1 cellular context compared by ENCODE assay signal in the genomic region with DNA sequence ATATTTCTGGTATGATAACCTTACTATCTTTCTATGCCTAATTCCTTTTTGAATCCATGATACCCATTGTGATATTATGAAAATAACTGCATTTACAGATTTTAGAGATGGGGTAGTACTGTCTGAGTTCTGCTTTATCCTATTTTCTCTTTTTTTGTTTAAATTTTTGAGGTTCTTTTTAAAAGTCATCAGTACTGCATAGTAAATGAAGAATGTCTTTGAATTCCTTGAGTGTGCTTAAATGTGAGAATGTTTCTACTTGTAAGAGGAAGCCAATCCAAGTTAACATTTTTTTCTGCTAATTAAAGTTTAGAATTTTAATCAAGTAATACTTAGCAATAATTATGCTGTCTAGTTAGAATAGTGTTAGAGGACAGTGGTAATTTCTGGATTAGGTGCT.
TF ChIP-seq lines count a peak whose summit lies in the region.

No MANE protein-coding gene starts in this region.

TF ChIP-seq in WTC11, 78 proteins besides CTCF, POLR2A, EP300 and RAD21 (continued from another document):
- TF ChIP-seq AFF4 (CRISPR knock-in tag; IDR thresholded peaks at IDR 0.05; ENCODE audit: borderline replicate concordance): no peak
- TF ChIP-seq, protein P1, sequence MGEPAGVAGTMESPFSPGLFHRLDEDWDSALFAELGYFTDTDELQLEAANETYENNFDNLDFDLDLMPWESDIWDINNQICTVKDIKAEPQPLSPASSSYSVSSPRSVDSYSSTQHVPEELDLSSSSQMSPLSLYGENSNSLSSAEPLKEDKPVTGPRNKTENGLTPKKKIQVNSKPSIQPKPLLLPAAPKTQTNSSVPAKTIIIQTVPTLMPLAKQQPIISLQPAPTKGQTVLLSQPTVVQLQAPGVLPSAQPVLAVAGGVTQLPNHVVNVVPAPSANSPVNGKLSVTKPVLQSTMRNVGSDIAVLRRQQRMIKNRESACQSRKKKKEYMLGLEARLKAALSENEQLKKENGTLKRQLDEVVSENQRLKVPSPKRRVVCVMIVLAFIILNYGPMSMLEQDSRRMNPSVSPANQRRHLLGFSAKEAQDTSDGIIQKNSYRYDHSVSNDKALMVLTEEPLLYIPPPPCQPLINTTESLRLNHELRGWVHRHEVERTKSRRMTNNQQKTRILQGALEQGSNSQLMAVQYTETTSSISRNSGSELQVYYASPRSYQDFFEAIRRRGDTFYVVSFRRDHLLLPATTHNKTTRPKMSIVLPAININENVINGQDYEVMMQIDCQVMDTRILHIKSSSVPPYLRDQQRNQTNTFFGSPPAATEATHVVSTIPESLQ (CRISPR knock-in tag; IDR thresholded peaks at IDR 0.05): no peak
- TF ChIP-seq, protein P2, sequence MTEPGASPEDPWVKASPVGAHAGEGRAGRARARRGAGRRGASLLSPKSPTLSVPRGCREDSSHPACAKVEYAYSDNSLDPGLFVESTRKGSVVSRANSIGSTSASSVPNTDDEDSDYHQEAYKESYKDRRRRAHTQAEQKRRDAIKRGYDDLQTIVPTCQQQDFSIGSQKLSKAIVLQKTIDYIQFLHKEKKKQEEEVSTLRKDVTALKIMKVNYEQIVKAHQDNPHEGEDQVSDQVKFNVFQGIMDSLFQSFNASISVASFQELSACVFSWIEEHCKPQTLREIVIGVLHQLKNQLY (CRISPR knock-in tag; IDR thresholded peaks at IDR 0.05): no peak
- TF ChIP-seq, protein P3, sequence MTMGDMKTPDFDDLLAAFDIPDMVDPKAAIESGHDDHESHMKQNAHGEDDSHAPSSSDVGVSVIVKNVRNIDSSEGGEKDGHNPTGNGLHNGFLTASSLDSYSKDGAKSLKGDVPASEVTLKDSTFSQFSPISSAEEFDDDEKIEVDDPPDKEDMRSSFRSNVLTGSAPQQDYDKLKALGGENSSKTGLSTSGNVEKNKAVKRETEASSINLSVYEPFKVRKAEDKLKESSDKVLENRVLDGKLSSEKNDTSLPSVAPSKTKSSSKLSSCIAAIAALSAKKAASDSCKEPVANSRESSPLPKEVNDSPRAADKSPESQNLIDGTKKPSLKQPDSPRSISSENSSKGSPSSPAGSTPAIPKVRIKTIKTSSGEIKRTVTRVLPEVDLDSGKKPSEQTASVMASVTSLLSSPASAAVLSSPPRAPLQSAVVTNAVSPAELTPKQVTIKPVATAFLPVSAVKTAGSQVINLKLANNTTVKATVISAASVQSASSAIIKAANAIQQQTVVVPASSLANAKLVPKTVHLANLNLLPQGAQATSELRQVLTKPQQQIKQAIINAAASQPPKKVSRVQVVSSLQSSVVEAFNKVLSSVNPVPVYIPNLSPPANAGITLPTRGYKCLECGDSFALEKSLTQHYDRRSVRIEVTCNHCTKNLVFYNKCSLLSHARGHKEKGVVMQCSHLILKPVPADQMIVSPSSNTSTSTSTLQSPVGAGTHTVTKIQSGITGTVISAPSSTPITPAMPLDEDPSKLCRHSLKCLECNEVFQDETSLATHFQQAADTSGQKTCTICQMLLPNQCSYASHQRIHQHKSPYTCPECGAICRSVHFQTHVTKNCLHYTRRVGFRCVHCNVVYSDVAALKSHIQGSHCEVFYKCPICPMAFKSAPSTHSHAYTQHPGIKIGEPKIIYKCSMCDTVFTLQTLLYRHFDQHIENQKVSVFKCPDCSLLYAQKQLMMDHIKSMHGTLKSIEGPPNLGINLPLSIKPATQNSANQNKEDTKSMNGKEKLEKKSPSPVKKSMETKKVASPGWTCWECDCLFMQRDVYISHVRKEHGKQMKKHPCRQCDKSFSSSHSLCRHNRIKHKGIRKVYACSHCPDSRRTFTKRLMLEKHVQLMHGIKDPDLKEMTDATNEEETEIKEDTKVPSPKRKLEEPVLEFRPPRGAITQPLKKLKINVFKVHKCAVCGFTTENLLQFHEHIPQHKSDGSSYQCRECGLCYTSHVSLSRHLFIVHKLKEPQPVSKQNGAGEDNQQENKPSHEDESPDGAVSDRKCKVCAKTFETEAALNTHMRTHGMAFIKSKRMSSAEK (CRISPR knock-in tag; IDR thresholded peaks at IDR 0.05; ENCODE audit: borderline replicate concordance): no peak
- TF ChIP-seq ZNF317 (CRISPR knock-in tag; IDR thresholded peaks at IDR 0.05; ENCODE audit: borderline replicate concordance, low read depth): no peak
- TF ChIP-seq, protein P4, sequence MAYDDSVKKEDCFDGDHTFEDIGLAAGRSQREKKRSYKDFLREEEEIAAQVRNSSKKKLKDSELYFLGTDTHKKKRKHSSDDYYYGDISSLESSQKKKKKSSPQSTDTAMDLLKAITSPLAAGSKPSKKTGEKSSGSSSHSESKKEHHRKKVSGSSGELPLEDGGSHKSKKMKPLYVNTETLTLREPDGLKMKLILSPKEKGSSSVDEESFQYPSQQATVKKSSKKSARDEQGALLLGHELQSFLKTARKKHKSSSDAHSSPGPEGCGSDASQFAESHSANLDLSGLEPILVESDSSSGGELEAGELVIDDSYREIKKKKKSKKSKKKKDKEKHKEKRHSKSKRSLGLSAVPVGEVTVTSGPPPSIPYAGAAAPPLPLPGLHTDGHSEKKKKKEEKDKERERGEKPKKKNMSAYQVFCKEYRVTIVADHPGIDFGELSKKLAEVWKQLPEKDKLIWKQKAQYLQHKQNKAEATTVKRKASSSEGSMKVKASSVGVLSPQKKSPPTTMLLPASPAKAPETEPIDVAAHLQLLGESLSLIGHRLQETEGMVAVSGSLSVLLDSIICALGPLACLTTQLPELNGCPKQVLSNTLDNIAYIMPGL (CRISPR knock-in tag; IDR thresholded peaks at IDR 0.05): no peak
- no peak for TF ChIP-seq ZBTB43 (CRISPR knock-in tag; IDR thresholded peaks at IDR 0.05)
